ENCODE assay signal across 2 cellular contexts in the genomic region with DNA sequence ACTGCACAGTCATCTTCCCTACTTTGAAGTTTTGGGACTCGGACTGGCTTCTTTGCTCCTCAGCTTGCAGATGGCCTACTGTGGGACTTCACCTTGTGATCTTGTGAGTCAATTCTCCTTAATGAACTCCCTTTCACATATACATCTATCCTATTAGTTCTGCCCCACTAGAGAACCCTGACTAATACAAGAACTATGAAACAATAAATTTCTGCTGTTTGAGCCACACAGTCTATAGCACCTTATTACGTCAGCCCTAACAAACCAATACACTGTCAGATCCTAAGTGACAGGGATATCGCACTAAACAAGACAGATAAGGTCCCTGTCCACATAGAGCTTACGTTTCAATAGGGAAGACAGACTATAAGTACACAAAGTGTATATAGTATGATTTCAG.
A peak's percentile ranks its signal among the peaks of the same experiment; 100 is the strongest.
TF ChIP-seq lines count a peak whose summit lies in the region.

No MANE protein-coding gene starts in this region.

TF ChIP-seq in GM12878, 131 proteins besides CTCF, POLR2A, EP300 and RAD21 (continued from another document and continues in another):
- TF ChIP-seq JUNB (IDR thresholded peaks at IDR 0.05), result peak; percentile 40
- TF ChIP-seq, protein P1, sequence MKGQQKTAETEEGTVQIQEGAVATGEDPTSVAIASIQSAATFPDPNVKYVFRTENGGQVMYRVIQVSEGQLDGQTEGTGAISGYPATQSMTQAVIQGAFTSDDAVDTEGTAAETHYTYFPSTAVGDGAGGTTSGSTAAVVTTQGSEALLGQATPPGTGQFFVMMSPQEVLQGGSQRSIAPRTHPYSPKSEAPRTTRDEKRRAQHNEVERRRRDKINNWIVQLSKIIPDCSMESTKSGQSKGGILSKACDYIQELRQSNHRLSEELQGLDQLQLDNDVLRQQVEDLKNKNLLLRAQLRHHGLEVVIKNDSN (IDR thresholded peaks at IDR 0.05; ENCODE audit: borderline replicate concordance, extremely low read length, insufficient read depth, low read depth, low read length), result no peak
- TF ChIP-seq MEF2A (IDR thresholded peaks at IDR 0.05; ENCODE audit: insufficient read depth, low read depth, low read length), result no peak
- TF ChIP-seq ZZZ3 (IDR thresholded peaks at IDR 0.05; ENCODE audit: control insufficient read depth, insufficient read length, low read depth), result no peak
- TF ChIP-seq PAX5 (IDR thresholded peaks at IDR 0.05; ENCODE audit: borderline replicate concordance, low read depth, low read length), result no peak
- TF ChIP-seq IKZF2 (IDR thresholded peaks at IDR 0.05), result 0 out of 4 replicates have a peak, but pooled peaks have one; percentile 19 to 27
- no peak for TF ChIP-seq GATAD2B (conservative IDR thresholded peaks at IDR 0.05; ENCODE audit: low read depth)
- no peak for TF ChIP-seq SPI1 (IDR thresholded peaks at IDR 0.05; ENCODE audit: borderline replicate concordance, insufficient read depth, low read depth, low read length)
- no peak for TF ChIP-seq MEF2B (IDR thresholded peaks at IDR 0.05; ENCODE audit: partially characterized antibody, poor library complexity, severe bottlenecking)
- TF ChIP-seq EED (IDR thresholded peaks at IDR 0.05; ENCODE audit: low read depth), result no peak
- TF ChIP-seq, protein P2, sequence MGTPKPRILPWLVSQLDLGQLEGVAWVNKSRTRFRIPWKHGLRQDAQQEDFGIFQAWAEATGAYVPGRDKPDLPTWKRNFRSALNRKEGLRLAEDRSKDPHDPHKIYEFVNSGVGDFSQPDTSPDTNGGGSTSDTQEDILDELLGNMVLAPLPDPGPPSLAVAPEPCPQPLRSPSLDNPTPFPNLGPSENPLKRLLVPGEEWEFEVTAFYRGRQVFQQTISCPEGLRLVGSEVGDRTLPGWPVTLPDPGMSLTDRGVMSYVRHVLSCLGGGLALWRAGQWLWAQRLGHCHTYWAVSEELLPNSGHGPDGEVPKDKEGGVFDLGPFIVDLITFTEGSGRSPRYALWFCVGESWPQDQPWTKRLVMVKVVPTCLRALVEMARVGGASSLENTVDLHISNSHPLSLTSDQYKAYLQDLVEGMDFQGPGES (IDR thresholded peaks at IDR 0.05), result no peak
- TF ChIP-seq MXI1 (IDR thresholded peaks at IDR 0.05; ENCODE audit: low read depth, low read length), result no peak
- peak; percentile 72; the same call in 1 of the 2 replicates for TF ChIP-seq ATF7 (IDR thresholded peaks at IDR 0.05; ENCODE audit: low read depth)
- TF ChIP-seq, protein P3, sequence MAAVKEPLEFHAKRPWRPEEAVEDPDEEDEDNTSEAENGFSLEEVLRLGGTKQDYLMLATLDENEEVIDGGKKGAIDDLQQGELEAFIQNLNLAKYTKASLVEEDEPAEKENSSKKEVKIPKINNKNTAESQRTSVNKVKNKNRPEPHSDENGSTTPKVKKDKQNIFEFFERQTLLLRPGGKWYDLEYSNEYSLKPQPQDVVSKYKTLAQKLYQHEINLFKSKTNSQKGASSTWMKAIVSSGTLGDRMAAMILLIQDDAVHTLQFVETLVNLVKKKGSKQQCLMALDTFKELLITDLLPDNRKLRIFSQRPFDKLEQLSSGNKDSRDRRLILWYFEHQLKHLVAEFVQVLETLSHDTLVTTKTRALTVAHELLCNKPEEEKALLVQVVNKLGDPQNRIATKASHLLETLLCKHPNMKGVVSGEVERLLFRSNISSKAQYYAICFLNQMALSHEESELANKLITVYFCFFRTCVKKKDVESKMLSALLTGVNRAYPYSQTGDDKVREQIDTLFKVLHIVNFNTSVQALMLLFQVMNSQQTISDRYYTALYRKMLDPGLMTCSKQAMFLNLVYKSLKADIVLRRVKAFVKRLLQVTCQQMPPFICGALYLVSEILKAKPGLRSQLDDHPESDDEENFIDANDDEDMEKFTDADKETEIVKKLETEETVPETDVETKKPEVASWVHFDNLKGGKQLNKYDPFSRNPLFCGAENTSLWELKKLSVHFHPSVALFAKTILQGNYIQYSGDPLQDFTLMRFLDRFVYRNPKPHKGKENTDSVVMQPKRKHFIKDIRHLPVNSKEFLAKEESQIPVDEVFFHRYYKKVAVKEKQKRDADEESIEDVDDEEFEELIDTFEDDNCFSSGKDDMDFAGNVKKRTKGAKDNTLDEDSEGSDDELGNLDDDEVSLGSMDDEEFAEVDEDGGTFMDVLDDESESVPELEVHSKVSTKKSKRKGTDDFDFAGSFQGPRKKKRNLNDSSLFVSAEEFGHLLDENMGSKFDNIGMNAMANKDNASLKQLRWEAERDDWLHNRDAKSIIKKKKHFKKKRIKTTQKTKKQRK (IDR thresholded peaks at IDR 0.05; ENCODE audit: low read depth, low read length), result no peak
- TF ChIP-seq, protein P4, sequence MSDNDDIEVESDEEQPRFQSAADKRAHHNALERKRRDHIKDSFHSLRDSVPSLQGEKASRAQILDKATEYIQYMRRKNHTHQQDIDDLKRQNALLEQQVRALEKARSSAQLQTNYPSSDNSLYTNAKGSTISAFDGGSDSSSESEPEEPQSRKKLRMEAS (IDR thresholded peaks at IDR 0.05; ENCODE audit: low read depth, low read length), result no peak
- TF ChIP-seq, protein P5, sequence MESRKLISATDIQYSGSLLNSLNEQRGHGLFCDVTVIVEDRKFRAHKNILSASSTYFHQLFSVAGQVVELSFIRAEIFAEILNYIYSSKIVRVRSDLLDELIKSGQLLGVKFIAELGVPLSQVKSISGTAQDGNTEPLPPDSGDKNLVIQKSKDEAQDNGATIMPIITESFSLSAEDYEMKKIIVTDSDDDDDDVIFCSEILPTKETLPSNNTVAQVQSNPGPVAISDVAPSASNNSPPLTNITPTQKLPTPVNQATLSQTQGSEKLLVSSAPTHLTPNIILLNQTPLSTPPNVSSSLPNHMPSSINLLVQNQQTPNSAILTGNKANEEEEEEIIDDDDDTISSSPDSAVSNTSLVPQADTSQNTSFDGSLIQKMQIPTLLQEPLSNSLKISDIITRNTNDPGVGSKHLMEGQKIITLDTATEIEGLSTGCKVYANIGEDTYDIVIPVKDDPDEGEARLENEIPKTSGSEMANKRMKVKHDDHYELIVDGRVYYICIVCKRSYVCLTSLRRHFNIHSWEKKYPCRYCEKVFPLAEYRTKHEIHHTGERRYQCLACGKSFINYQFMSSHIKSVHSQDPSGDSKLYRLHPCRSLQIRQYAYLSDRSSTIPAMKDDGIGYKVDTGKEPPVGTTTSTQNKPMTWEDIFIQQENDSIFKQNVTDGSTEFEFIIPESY (IDR thresholded peaks at IDR 0.05), result no peak
- TF ChIP-seq NFIC (IDR thresholded peaks at IDR 0.05; ENCODE audit: low read depth, low read length), result no peak
- TF ChIP-seq CHD1 (IDR thresholded peaks at IDR 0.05; ENCODE audit: low read depth, low read length), result no peak
- no peak for TF ChIP-seq NFXL1 (IDR thresholded peaks at IDR 0.05; ENCODE audit: borderline replicate concordance)
- TF ChIP-seq HDAC6 (IDR thresholded peaks at IDR 0.05; ENCODE audit: unreplicated experiment), result no peak
- TF ChIP-seq BCL11A (IDR thresholded peaks at IDR 0.05; ENCODE audit: low read depth, low read length), result 0 out of 2 replicates have a peak, but pooled peaks have one; percentile 9
- no peak for TF ChIP-seq BHLHE40 (IDR thresholded peaks at IDR 0.05; ENCODE audit: borderline replicate concordance in 1 of 2, low read depth in 2 of 2, low read length in 1 of 2)
- no peak for TF ChIP-seq SUZ12 (IDR thresholded peaks at IDR 0.05; ENCODE audit: unreplicated experiment)
- TF ChIP-seq ZNF217 (IDR thresholded peaks at IDR 0.05), result no peak
- TF ChIP-seq YBX1 (IDR thresholded peaks at IDR 0.05), result no peak
- peak; percentile 44; the same call in 1 of the 2 replicates for TF ChIP-seq DPF2 (IDR thresholded peaks at IDR 0.05)
- no peak for TF ChIP-seq HDAC2 (IDR thresholded peaks at IDR 0.05)
- no peak for TF ChIP-seq EGR1 (IDR thresholded peaks at IDR 0.05; ENCODE audit: borderline replicate concordance in 1 of 2, low read depth in 2 of 2, low read length in 2 of 2)

TF ChIP-seq in HepG2, 621 proteins besides CTCF, POLR2A, EP300 and RAD21 (continued from another document):
- TF ChIP-seq, protein P6, sequence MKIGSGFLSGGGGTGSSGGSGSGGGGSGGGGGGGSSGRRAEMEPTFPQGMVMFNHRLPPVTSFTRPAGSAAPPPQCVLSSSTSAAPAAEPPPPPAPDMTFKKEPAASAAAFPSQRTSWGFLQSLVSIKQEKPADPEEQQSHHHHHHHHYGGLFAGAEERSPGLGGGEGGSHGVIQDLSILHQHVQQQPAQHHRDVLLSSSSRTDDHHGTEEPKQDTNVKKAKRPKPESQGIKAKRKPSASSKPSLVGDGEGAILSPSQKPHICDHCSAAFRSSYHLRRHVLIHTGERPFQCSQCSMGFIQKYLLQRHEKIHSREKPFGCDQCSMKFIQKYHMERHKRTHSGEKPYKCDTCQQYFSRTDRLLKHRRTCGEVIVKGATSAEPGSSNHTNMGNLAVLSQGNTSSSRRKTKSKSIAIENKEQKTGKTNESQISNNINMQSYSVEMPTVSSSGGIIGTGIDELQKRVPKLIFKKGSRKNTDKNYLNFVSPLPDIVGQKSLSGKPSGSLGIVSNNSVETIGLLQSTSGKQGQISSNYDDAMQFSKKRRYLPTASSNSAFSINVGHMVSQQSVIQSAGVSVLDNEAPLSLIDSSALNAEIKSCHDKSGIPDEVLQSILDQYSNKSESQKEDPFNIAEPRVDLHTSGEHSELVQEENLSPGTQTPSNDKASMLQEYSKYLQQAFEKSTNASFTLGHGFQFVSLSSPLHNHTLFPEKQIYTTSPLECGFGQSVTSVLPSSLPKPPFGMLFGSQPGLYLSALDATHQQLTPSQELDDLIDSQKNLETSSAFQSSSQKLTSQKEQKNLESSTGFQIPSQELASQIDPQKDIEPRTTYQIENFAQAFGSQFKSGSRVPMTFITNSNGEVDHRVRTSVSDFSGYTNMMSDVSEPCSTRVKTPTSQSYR (CRISPR knock-in tag; IDR thresholded peaks at IDR 0.05; ENCODE audit: borderline replicate concordance), result no peak
- TF ChIP-seq SRSF1 (optimal IDR thresholded peaks at IDR 0.05; ENCODE audit: low read depth, low read length) (no peak), ZNF501 (CRISPR knock-in tag; IDR thresholded peaks at IDR 0.05) (no peak), HIVEP1 (CRISPR knock-in tag; IDR thresholded peaks at IDR 0.05) (no peak), ZC3H13 (CRISPR knock-in tag; IDR thresholded peaks at IDR 0.05) (no peak), SP2 (CRISPR knock-in tag; IDR thresholded peaks at IDR 0.05) (no peak), MXI1 (IDR thresholded peaks at IDR 0.05; ENCODE audit: borderline replicate concordance, low read depth, low read length) (no peak)
